Comparison of ENCODE assay signal across 20 cellular contexts in the genomic region with DNA sequence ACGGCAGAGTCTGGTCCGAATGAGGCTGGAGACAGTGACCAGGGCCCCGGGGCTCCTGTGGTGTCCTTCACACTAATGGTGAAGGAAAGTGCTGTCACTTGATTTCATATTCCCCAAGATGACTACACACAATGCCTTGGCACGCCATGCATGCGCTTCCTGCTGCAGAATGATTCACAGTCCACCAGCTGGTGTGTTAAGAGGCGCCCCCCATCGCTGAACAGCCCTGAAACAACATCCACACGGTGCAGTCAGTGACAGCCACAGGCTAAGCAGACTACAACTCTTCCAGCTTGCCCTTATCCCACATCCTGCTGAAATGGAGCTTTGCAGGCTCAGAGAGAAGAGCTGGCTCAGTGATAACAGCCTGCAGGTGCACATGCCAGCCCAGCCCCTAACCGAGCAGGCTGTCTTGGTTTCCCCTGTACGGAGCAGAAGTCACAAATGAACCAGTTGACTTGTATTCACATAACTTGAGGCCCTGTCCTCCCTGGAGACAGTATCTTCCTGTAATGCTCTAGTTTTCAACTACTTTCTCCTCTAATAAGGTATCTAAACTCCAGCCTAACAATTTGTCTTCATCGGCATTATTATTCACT. TPM values are rescaled to one million over a fixed set of nuclear protein-coding genes. Genes with fewer than 3 reads are reported as not detected.
DNase-seq lines count a peak whose midpoint lies in the region; ATAC-seq and TF ChIP-seq lines count a peak whose summit lies in the region.
"Had no signal": no experiment of that assay in that cellular context is flagged by ENCODE, and none has a peak within 500 bp of the region (broad histone marks: within the 10 kb centered on the region; RNA-seq: fewer than 3 reads in every experiment).

No MANE protein-coding gene starts in this region.

- peak; percentile 96 for DNase-seq in Jurkat, Clone E6-1 (ENCODE audit: low read depth, low spot score)
- DNase-seq in amygdala (lab: John Stamatoyannopoulos, UW) (peak in 35 of 56 donors; percentile 4 to 60 (median 20)), inferior parietal cortex (ENCODE audit: extremely low spot score) (peak; percentile 50), superior temporal gyrus (ENCODE audit: extremely low spot score) (peak; percentile 69), vagina (ENCODE audit: extremely low spot score in 2 of 2) (no peak)
- DNase-seq: activated B cell treated with CpG ODN at 0.5 μM for 24 hours; activated CD8-positive, alpha-beta memory T cell treated with anti-CD3 and anti-CD28 coated beads, Interleukin-2, amount 10 ng/mL, durations not matched to agents 7 days and 5 days; activated naive CD4-positive, alpha-beta T cell treated with anti-CD3 and anti-CD28 coated beads for 36 hours; gastrocnemius medialis; H9; NCI-H1105; Peyer's patch; stimulated activated naive CD4-positive, alpha-beta T cell treated with Interleukin-2 at 50 U/mL for 16 hours had no signal

- intact Hi-C loops in vagina (cut with DNase I), result no loop called here

- TF ChIP-seq CTCF in vagina (IDR thresholded peaks at IDR 0.05), result no peak

- no peaks in the 10 kb centered on the region for H3K9me3 ChIP-seq in vagina
- H3K9me3 ChIP-seq: gastrocnemius medialis, Peyer's patch had no signal

- H3K4me3 ChIP-seq in Jurkat, Clone E6-1 (ENCODE audit: low read length), result no peak overlapping the region
- H3K4me3 ChIP-seq in vagina, result no peak overlapping the region
- H3K4me3 ChIP-seq: cardiac muscle cell, gastrocnemius medialis, Peyer's patch, smooth muscle cell had no signal

- ATAC-seq in HG02759 (IDR thresholded peaks at IDR 0.05; ENCODE audit: unreplicated experiment) (no peak), HG02763 (IDR thresholded peaks at IDR 0.05; ENCODE audit: unreplicated experiment) (no peak)
- ATAC-seq: activated CD8-positive, alpha-beta memory T cell treated with anti-CD3 and anti-CD28 coated beads, Interleukin-2, amount 10 ng/mL, durations not matched to agents 7 days and 5 days; gastrocnemius medialis had no signal

- no peaks in the 10 kb centered on the region for H3K36me3 ChIP-seq in vagina
- H3K36me3 ChIP-seq: cardiac muscle cell, gastrocnemius medialis, Peyer's patch had no signal

- H3K27me3 ChIP-seq in vagina, result no peaks in the 10 kb centered on the region
- H3K27me3 ChIP-seq: cardiac muscle cell, gastrocnemius medialis, Peyer's patch had no signal

- H3K27ac ChIP-seq in vagina, result no peak overlapping the region
- H3K27ac ChIP-seq: C4-2B, cardiac muscle cell, gastrocnemius medialis, Peyer's patch had no signal

- no peak for TF ChIP-seq POLR2A in vagina (IDR thresholded peaks at IDR 0.05)

- no peaks in the 10 kb centered on the region for H3K4me1 ChIP-seq in vagina
- H3K4me1 ChIP-seq: gastrocnemius medialis, Peyer's patch had no signal

RNA-seq across cellular contexts. Expression of a gene that starts 24.3 kb away (rescaled TPM):
- not detected for polyA plus RNA-seq in Jurkat, Clone E6-1 (2012; ENCODE audit: insufficient read depth, insufficient read length)
- total RNA-seq in vagina, result not detected
- total RNA-seq: activated naive CD4-positive, alpha-beta T cell treated with anti-CD3 and anti-CD28 coated beads for 36 hours; cardiac muscle cell; H9; NCI-H460; osteocyte; smooth muscle cell had no signal
- polyA plus RNA-seq: cardiac muscle cell had no signal

Comparison
In these comparisons a context has a peak if more than half of its experiments do, and no peak if none do; other contexts are left out.
1. DNase-seq: peak in Jurkat, Clone E6-1 (single experiment), amygdala (35 of 56), inferior parietal cortex (single experiment) and superior temporal gyrus (single experiment); none in vagina (0 of 2).